Comparison of ENCODE assay signal across 17 cellular contexts in genomic region chr2:55772309-55772980, GRCh38.
"Had no signal": no experiment of that assay in that cellular context is flagged by ENCODE, and none has a peak within 500 bp of the region (broad histone marks: within the 10 kb centered on the region; RNA-seq: fewer than 3 reads in every experiment).

No MANE protein-coding gene starts in this region.

- H3K27ac Mint-ChIP-seq: activated CD4-positive, alpha-beta memory T cell treated with anti-CD3 and anti-CD28 coated beads, Interleukin-2, amount 10 ng/mL, durations not matched to agents 7 days and 5 days; activated naive CD8-positive, alpha-beta T cell treated with anti-CD3 and anti-CD28 coated beads for 36 hours; activated T-cell treated with anti-CD3 and anti-CD28 coated beads, Interleukin-2, amount 50 U/mL, for 72 hours; natural killer cell; progenitor cell of endocrine pancreas; T-helper 2 cell treated with Interferon-gamma antibody and Interleukin-4, amounts not matched to agents 5 μg/mL and 100 μg/mL, for 36 hours had no signal

- H3K4me1 Mint-ChIP-seq: activated CD4-positive, alpha-beta memory T cell treated with anti-CD3 and anti-CD28 coated beads, Interleukin-2, amount 10 ng/mL, durations not matched to agents 7 days and 5 days; activated naive CD8-positive, alpha-beta T cell treated with anti-CD3 and anti-CD28 coated beads for 36 hours; natural killer cell had no signal

- H3K4me3 ChIP-seq: mucosa of descending colon, right lobe of liver, transverse colon had no signal

- H3K27me3 Mint-ChIP-seq: activated CD4-positive, alpha-beta memory T cell treated with anti-CD3 and anti-CD28 coated beads, Interleukin-2, amount 10 ng/mL, durations not matched to agents 7 days and 5 days; progenitor cell of endocrine pancreas had no signal

- H3K4me3 Mint-ChIP-seq: activated CD4-positive, alpha-beta memory T cell treated with anti-CD3 and anti-CD28 coated beads, Interleukin-2, amount 10 ng/mL, durations not matched to agents 7 days and 5 days; activated naive CD8-positive, alpha-beta T cell treated with anti-CD3 and anti-CD28 coated beads for 36 hours; activated T-cell treated with anti-CD3 and anti-CD28 coated beads, Interleukin-2, amount 50 U/mL, for 72 hours; natural killer cell; T-helper 2 cell treated with Interferon-gamma antibody and Interleukin-4, amounts not matched to agents 5 μg/mL and 100 μg/mL, for 36 hours had no signal

- H3K36me3 Mint-ChIP-seq: activated naive CD8-positive, alpha-beta T cell treated with anti-CD3 and anti-CD28 coated beads for 36 hours; natural killer cell had no signal

- ATAC-seq: activated T-cell treated with anti-CD3 and anti-CD28 coated beads, Interleukin-2, amount 50 U/mL, for 72 hours; mucosa of descending colon; natural killer cell had no signal

- H3K27me3 ChIP-seq: right lobe of liver, transverse colon had no signal

- H3K27ac ChIP-seq: right lobe of liver, transverse colon had no signal

- DNase-seq: activated CD4-positive, alpha-beta memory T cell treated with anti-CD3 and anti-CD28 coated beads, Interleukin-2, amount 10 ng/mL, durations not matched to agents 7 days and 5 days; activated CD4-positive, alpha-beta T cell treated with anti-CD3 and anti-CD28 coated beads for 1 hour; activated CD8-positive, alpha-beta memory T cell treated with anti-CD3 and anti-CD28 coated beads, Interleukin-2, amount 50 U/mL, for 4 hours; activated gamma-delta T cell treated with Interleukin-2 at 50 U/mL for 16 hours; activated naive CD8-positive, alpha-beta T cell treated with anti-CD3 and anti-CD28 coated beads for 36 hours; activated T-cell treated with anti-CD3 and anti-CD28 coated beads, Interleukin-2, amount 50 U/mL, for 72 hours; aorta; left cardiac atrium; mucosa of descending colon; natural killer cell; right lobe of liver; stimulated activated CD4-positive, alpha-beta T cell treated with anti-CD3 and anti-CD28 coated beads, Interleukin-12 subunit alpha, Interleukin-12 subunit beta, amount 100 ng/mL, for 4 hours; stimulated activated naive CD4-positive, alpha-beta T cell; substantia nigra; transverse colon had no signal

- H3K9me3 ChIP-seq: mucosa of descending colon, right lobe of liver, transverse colon had no signal

- H3K4me1 ChIP-seq: right lobe of liver, transverse colon had no signal

- H3K9me3 Mint-ChIP-seq: activated naive CD8-positive, alpha-beta T cell treated with anti-CD3 and anti-CD28 coated beads for 36 hours; activated T-cell treated with anti-CD3 and anti-CD28 coated beads, Interleukin-2, amount 50 U/mL, for 72 hours; T-helper 2 cell treated with Interferon-gamma antibody and Interleukin-4, amounts not matched to agents 5 μg/mL and 100 μg/mL, for 36 hours had no signal

- H3K36me3 ChIP-seq: right lobe of liver, transverse colon had no signal
